Comparison of ENCODE assay signal across 2 cellular contexts in the genomic region with DNA sequence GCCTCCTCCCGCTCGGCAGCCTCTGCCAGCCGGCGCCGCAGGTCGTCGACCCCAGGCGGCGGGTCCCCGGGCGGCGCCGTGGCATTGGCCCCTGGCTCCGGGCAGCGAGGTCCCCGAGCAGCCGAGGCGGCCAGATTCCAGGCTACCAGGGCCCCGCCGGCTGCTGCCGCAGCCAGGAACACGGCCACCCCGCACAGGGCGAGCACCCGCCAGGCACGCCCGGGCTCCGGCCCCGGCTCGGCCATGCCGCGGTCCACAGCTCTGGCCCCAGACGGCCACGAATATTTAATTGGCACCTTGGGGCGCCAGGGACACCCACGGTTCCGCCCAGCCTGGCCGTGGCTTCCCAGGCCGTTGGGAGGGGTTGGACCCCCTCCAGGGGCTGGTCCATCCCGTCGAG.
TF ChIP-seq lines count a peak whose summit lies in the region.

A gene with protein sequence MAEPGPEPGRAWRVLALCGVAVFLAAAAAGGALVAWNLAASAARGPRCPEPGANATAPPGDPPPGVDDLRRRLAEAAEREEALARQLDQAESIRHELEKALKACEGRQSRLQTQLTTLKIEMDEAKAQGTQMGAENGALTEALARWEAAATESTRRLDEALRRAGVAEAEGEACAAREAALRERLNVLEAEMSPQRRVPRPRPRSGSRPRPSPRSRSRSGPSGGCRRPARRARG (minus strand): TSS at position 283 of the 400 bp plus-strand sequence. CDS start 38 bp downstream, at position 245.

TF ChIP-seq in HCT116, 20 proteins besides CTCF, POLR2A, EP300 and RAD21:
- TF ChIP-seq, protein P1, sequence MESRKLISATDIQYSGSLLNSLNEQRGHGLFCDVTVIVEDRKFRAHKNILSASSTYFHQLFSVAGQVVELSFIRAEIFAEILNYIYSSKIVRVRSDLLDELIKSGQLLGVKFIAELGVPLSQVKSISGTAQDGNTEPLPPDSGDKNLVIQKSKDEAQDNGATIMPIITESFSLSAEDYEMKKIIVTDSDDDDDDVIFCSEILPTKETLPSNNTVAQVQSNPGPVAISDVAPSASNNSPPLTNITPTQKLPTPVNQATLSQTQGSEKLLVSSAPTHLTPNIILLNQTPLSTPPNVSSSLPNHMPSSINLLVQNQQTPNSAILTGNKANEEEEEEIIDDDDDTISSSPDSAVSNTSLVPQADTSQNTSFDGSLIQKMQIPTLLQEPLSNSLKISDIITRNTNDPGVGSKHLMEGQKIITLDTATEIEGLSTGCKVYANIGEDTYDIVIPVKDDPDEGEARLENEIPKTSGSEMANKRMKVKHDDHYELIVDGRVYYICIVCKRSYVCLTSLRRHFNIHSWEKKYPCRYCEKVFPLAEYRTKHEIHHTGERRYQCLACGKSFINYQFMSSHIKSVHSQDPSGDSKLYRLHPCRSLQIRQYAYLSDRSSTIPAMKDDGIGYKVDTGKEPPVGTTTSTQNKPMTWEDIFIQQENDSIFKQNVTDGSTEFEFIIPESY (IDR thresholded peaks at IDR 0.05; ENCODE audit: extremely low read depth, insufficient replicate concordance, low read length), result no peak
- TF ChIP-seq ZNF274 (IDR thresholded peaks at IDR 0.05; ENCODE audit: low read depth, low read length) (no peak), TCF7L2 (IDR thresholded peaks at IDR 0.05; ENCODE audit: borderline replicate concordance, extremely low read depth, insufficient read depth, insufficient read length) (no peak), POLR2AphosphoS5 (IDR thresholded peaks at IDR 0.05; ENCODE audit: low read depth, low read length) (no peak), EZH2 (IDR thresholded peaks at IDR 0.05) (no peak), SIN3A (IDR thresholded peaks at IDR 0.05; ENCODE audit: low read depth) (no peak), EGR1 (IDR thresholded peaks at IDR 0.05; ENCODE audit: low read depth) (no peak)
TF ChIP-seq in HCT116: peak in this region for 0.

TF ChIP-seq in GM12878, 131 proteins besides CTCF, POLR2A, EP300 and RAD21:
- no peak for TF ChIP-seq RELA (IDR thresholded peaks at IDR 0.05; ENCODE audit: borderline replicate concordance, partially characterized antibody)
- no peak for TF ChIP-seq ZZZ3 (IDR thresholded peaks at IDR 0.05; ENCODE audit: control insufficient read depth, insufficient read length, low read depth)
- TF ChIP-seq, protein P2, sequence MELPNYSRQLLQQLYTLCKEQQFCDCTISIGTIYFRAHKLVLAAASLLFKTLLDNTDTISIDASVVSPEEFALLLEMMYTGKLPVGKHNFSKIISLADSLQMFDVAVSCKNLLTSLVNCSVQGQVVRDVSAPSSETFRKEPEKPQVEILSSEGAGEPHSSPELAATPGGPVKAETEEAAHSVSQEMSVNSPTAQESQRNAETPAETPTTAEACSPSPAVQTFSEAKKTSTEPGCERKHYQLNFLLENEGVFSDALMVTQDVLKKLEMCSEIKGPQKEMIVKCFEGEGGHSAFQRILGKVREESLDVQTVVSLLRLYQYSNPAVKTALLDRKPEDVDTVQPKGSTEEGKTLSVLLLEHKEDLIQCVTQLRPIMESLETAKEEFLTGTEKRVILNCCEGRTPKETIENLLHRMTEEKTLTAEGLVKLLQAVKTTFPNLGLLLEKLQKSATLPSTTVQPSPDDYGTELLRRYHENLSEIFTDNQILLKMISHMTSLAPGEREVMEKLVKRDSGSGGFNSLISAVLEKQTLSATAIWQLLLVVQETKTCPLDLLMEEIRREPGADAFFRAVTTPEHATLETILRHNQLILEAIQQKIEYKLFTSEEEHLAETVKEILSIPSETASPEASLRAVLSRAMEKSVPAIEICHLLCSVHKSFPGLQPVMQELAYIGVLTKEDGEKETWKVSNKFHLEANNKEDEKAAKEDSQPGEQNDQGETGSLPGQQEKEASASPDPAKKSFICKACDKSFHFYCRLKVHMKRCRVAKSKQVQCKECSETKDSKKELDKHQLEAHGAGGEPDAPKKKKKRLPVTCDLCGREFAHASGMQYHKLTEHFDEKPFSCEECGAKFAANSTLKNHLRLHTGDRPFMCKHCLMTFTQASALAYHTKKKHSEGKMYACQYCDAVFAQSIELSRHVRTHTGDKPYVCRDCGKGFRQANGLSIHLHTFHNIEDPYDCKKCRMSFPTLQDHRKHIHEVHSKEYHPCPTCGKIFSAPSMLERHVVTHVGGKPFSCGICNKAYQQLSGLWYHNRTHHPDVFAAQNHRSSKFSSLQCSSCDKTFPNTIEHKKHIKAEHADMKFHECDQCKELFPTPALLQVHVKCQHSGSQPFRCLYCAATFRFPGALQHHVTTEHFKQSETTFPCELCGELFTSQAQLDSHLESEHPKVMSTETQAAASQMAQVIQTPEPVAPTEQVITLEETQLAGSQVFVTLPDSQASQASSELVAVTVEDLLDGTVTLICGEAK (IDR thresholded peaks at IDR 0.05; ENCODE audit: borderline replicate concordance), result no peak
- TF ChIP-seq ASH2L (IDR thresholded peaks at IDR 0.05; ENCODE audit: borderline replicate concordance, low read depth), result no peak
- TF ChIP-seq POU2F2 (IDR thresholded peaks at IDR 0.05; ENCODE audit: borderline replicate concordance, low read depth, low read length), result no peak
- TF ChIP-seq, protein P3, sequence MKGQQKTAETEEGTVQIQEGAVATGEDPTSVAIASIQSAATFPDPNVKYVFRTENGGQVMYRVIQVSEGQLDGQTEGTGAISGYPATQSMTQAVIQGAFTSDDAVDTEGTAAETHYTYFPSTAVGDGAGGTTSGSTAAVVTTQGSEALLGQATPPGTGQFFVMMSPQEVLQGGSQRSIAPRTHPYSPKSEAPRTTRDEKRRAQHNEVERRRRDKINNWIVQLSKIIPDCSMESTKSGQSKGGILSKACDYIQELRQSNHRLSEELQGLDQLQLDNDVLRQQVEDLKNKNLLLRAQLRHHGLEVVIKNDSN (IDR thresholded peaks at IDR 0.05; ENCODE audit: borderline replicate concordance, extremely low read length, insufficient read depth, low read depth, low read length), result no peak
